ENCODE assay signal across 8 cellular contexts in genomic region chr7:100476903-100477870, GRCh38. TPM values are rescaled to one million over a fixed set of nuclear protein-coding genes. Genes with fewer than 3 reads are reported as not detected.
DNase-seq lines count a peak whose midpoint lies in the region; ATAC-seq and TF ChIP-seq lines count a peak whose summit lies in the region.

No MANE protein-coding gene starts in this region.

- peaks cover 54% of the 10 kb centered on the region for H3K79me2 ChIP-seq in DOHH2 (ENCODE audit: control insufficient read depth, low read length)

- intact Hi-C loops in Panc1 (cut with micrococcal nuclease; ENCODE audit: unreplicated experiment): no loop called here

- peak overlapping the region; percentile 83 for H3K27ac ChIP-seq in DOHH2 (ENCODE audit: low read depth, low read length)
- H3K27ac ChIP-seq in Panc1 (ENCODE audit: low read length): peak overlapping the region; percentile 64
- peak overlapping the region; percentile 36 for H3K27ac ChIP-seq in caudate nucleus (ENCODE audit: low read depth, low read length)
- peak overlapping the region; percentile 15 for H3K27ac ChIP-seq in urinary bladder (ENCODE audit: low read depth)

- peaks cover 61% of the 10 kb centered on the region for H3K36me3 ChIP-seq in DOHH2 (ENCODE audit: control insufficient read depth, low read length)
- no peaks in the 10 kb centered on the region; the same call in 1 of the 2 replicates for H3K36me3 ChIP-seq in Panc1 (ENCODE audit: control insufficient read depth, insufficient read depth, low read length)
- peaks cover 8% of the 10 kb centered on the region for H3K36me3 ChIP-seq in mucosa of stomach (ENCODE audit: control insufficient read depth, insufficient read depth, low read length)
- peaks cover 2% of the 10 kb centered on the region for H3K36me3 ChIP-seq in urinary bladder (ENCODE audit: insufficient read depth)

- peak overlapping the region; percentile 95 for H3K9ac ChIP-seq in mucosa of stomach (ENCODE audit: low read length)

- H3K4me3 ChIP-seq in DOHH2 (ENCODE audit: low read length) (peak overlapping the region; percentile 96), Panc1 (ENCODE audit: low read depth in 2 of 2, low read length in 2 of 2) (peak overlapping the region; percentile 95 to 97), mucosa of stomach (ENCODE audit: low read length) (peak overlapping the region; percentile 82), urinary bladder (ENCODE audit: low read depth, low read length) (peak overlapping the region; percentile 93)

- 10% methylated on average over 30 of the region's 30 CpGs for WGBS in urinary bladder

- no peaks in the 10 kb centered on the region for H3K27me3 ChIP-seq in DOHH2 (ENCODE audit: control insufficient read depth, low read length)
- no peaks in the 10 kb centered on the region for H3K27me3 ChIP-seq in Panc1 (ENCODE audit: control insufficient read depth, insufficient read depth, low read length)
- no peaks in the 10 kb centered on the region for H3K27me3 ChIP-seq in mucosa of stomach (ENCODE audit: control insufficient read depth, insufficient read depth, low read length)

- DNase-seq in Panc1 (ENCODE audit: low read depth, low spot score) (no peak), caudate nucleus (lab: John Stamatoyannopoulos, UW) (no peak), H4 (ENCODE audit: low spot score) (no peak)

- POLR2A ChIA-PET in Panc1 (lab: Charles Lee): no interaction called here

- no peaks in the 10 kb centered on the region for H3K9me2 ChIP-seq in DOHH2 (replicated peaks; ENCODE audit: control insufficient read depth, low read length)

- no TSS peak for BruUV-seq in Panc1 (replicated peaks; lab: Mats Ljungman, UMichigan)

- H3K4me1 ChIP-seq in DOHH2 (ENCODE audit: control insufficient read depth, low read length) (peaks cover 58% of the 10 kb centered on the region), Panc1 (ENCODE audit: control insufficient read depth, insufficient read depth, low read length) (peaks cover 27% of the 10 kb centered on the region), mucosa of stomach (ENCODE audit: control insufficient read depth, insufficient read depth, low read length) (peaks cover 36% of the 10 kb centered on the region), urinary bladder (ENCODE audit: insufficient read depth) (peaks cover 2% of the 10 kb centered on the region)

- TF ChIP-seq CTCF in DOHH2 (IDR thresholded peaks at IDR 0.05; ENCODE audit: low read depth, low read length, poor library complexity, severe bottlenecking) (peak; percentile 94), Panc1 (IDR thresholded peaks at IDR 0.05) (no peak; the same call in 1 of the 2 replicates)

- peak; percentile 8; the same call in 1 of the 2 replicates for ATAC-seq in Panc1
- no peak for ATAC-seq in GM21381 (IDR thresholded peaks at IDR 0.05; ENCODE audit: unreplicated experiment)
- no peak for ATAC-seq in GM19395 (IDR thresholded peaks at IDR 0.05; ENCODE audit: unreplicated experiment)

- peaks cover 3% of the 10 kb centered on the region; the same call in 1 of the 2 replicates for H3F3A ChIP-seq in DOHH2 (ENCODE audit: control insufficient read depth, insufficient read depth)

- H3K4me2 ChIP-seq in DOHH2 (ENCODE audit: low read length): peak overlapping the region; percentile 95

- in situ Hi-C loops in Panc1 (cut with HindIII; ENCODE audit: low pct_unique_long_range_greater_than_20kb, low sequenced_read_pairs): no loop called here

- CTCF ChIA-PET in Panc1 (lab: Charles Lee): interaction anchor here (1.0 kb wide), 1 partner anchor 63 kb away, joined by 3 read pairs; no protein-coding TSS in a partner anchor

- peaks cover 29% of the 10 kb centered on the region for H4K20me1 ChIP-seq in DOHH2 (ENCODE audit: control insufficient read depth, insufficient read depth, low read depth, low read length)

- no peaks in the 10 kb centered on the region for H3K9me3 ChIP-seq in DOHH2 (ENCODE audit: control insufficient read depth, insufficient read depth, low read length)
- H3K9me3 ChIP-seq in Panc1 (ENCODE audit: control insufficient read depth, insufficient read depth, low read depth, low read length): no peaks in the 10 kb centered on the region
- no peaks in the 10 kb centered on the region for H3K9me3 ChIP-seq in mucosa of stomach (ENCODE audit: control insufficient read depth, low read length)

RNA-seq across cellular contexts. Expression of gene TSC22D4, which starts 1.8 kb away (rescaled TPM):
- 82.6 TPM for total RNA-seq in Panc1 (2021; ENCODE audit: unreplicated experiment)
- 73.5 TPM for polyA plus RNA-seq in Panc1 (2012; ENCODE audit: insufficient read length)
- total RNA-seq in urinary bladder: 16.6 TPM
- 49.6 TPM for polyA plus RNA-seq in urinary bladder
- total RNA-seq in H4 (2014; rRNA removed; shearing (Covaris generic)): 19.4 and 28.2 TPM in 2 replicates

RNA-seq across cellular contexts. Expression of gene NYAP1, which starts 6.5 kb away (rescaled TPM):
- total RNA-seq in Panc1 (2021; ENCODE audit: unreplicated experiment) (4.0 TPM), urinary bladder (1.6 TPM)
- polyA plus RNA-seq in Panc1 (2012; ENCODE audit: insufficient read length): 6.5 TPM
- 1.5 TPM for polyA plus RNA-seq in urinary bladder
- not detected in 2 replicates for total RNA-seq in H4 (2014; rRNA removed; shearing (Covaris generic))

RNA-seq across cellular contexts. Expression of gene SPACDR, which starts 13.1 kb away (rescaled TPM):
- 1.5 TPM for total RNA-seq in Panc1 (2021; ENCODE audit: unreplicated experiment)
- 2.5 TPM for polyA plus RNA-seq in Panc1 (2012; ENCODE audit: insufficient read length)
- not detected for total RNA-seq in urinary bladder
- polyA plus RNA-seq in urinary bladder: 0.62 TPM
- 0.84 and 1.0 TPM in 2 replicates for total RNA-seq in H4 (2014; rRNA removed; shearing (Covaris generic))

RNA-seq across cellular contexts. Expression of gene PPP1R35, which starts 40.9 kb away (rescaled TPM):
- total RNA-seq in Panc1 (2021; ENCODE audit: unreplicated experiment) (74.4 TPM), urinary bladder (5.1 TPM)
- 63.9 TPM for polyA plus RNA-seq in Panc1 (2012; ENCODE audit: insufficient read length)
- 33.6 TPM for polyA plus RNA-seq in urinary bladder
- 22.6 and 31.5 TPM in 2 replicates for total RNA-seq in H4 (2014; rRNA removed; shearing (Covaris generic))

RNA-seq across cellular contexts. Expression of gene MEPCE, which starts 47.6 kb away (rescaled TPM):
- 72.1 TPM for total RNA-seq in Panc1 (2021; ENCODE audit: unreplicated experiment)
- 77.1 TPM for polyA plus RNA-seq in Panc1 (2012; ENCODE audit: insufficient read length)
- total RNA-seq in urinary bladder: 22.6 TPM
- 40.4 TPM for polyA plus RNA-seq in urinary bladder
- 25.8 and 28.5 TPM in 2 replicates for total RNA-seq in H4 (2014; rRNA removed; shearing (Covaris generic))

Comparison
In these comparisons a context has a peak if more than half of its experiments do, and no peak if none do; other contexts are left out.
1. H3K27ac ChIP-seq: peak in every context shown above with its lines; median percentile 83 in DOHH2; 64 in Panc1; 36 in caudate nucleus; 15 in urinary bladder.